ENCODE assay signal across 30 cellular contexts in genomic region chr5:19690978-19691377, GRCh38.
"Had no signal": no experiment of that assay in that cellular context is flagged by ENCODE, and none has a peak within 500 bp of the region (broad histone marks: within the 10 kb centered on the region; RNA-seq: fewer than 3 reads in every experiment).

No MANE protein-coding gene starts in this region.

- ATAC-seq: heart right ventricle; left cardiac atrium; left lung; naive thymus-derived CD4-positive, alpha-beta T cell; sciatic nerve had no signal

- H3K4me1 ChIP-seq: colonic mucosa, esophagus squamous epithelium, heart right ventricle, left lung, neural progenitor cell, parathyroid adenoma, right atrium auricular region, stomach, thyroid gland had no signal

- H3K27me3 ChIP-seq: colonic mucosa, esophagus squamous epithelium, heart right ventricle, left lung, neural progenitor cell, right atrium auricular region, stomach, thyroid gland had no signal

- H3K9me3 ChIP-seq: colonic mucosa, esophagus squamous epithelium, thyroid gland had no signal

- H3K4me1 Mint-ChIP-seq: naive thymus-derived CD4-positive, alpha-beta T cell; nephron; neural progenitor cell had no signal

- H3K27ac Mint-ChIP-seq: dendritic cell treated with granulocyte-macrophage colony-stimulating factor and Interleukin-4, amounts not matched to agents 40 ng/mL and 50 ng/mL, for 4 days; naive thymus-derived CD4-positive, alpha-beta T cell; nephron; neural progenitor cell; progenitor cell of endocrine pancreas; type B pancreatic cell had no signal

- DNase-seq: colonic mucosa; effector memory CD4-positive, alpha-beta T cell; erythroblast; esophagus squamous epithelium; foreskin melanocyte; glutamatergic neuron; heart right ventricle; hippocampal formation; left cardiac atrium; left lung; mesenchymal stem cell; midbrain; naive thymus-derived CD4-positive, alpha-beta T cell; stimulated activated CD4-positive, alpha-beta T cell treated with anti-CD3 and anti-CD28 coated beads, Interleukin-12 subunit alpha, Interleukin-12 subunit beta, amount 100 ng/mL, for 4 hours; stimulated activated CD4-positive, alpha-beta T cell treated with anti-CD3 and anti-CD28 coated beads, Interleukin-1b, Interleukin-23, amount 100 ng/mL, for 48 hours; stimulated activated CD4-positive, alpha-beta T cell treated with anti-CD3 and anti-CD28 coated beads, Interleukin-4, amount 100 ng/mL, for 1 hour; stimulated activated CD8-positive, alpha-beta memory T cell treated with anti-CD3 and anti-CD28 coated beads, Interleukin-4, amount 100 ng/mL, for 48 hours; stimulated activated naive CD4-positive, alpha-beta T cell; stomach; thyroid gland had no signal

- H3K36me3 Mint-ChIP-seq: naive thymus-derived CD4-positive, alpha-beta T cell; neural progenitor cell; type B pancreatic cell had no signal

- H3K27me3 Mint-ChIP-seq: dendritic cell treated with granulocyte-macrophage colony-stimulating factor and Interleukin-4, amounts not matched to agents 40 ng/mL and 50 ng/mL, for 4 days; naive thymus-derived CD4-positive, alpha-beta T cell; progenitor cell of endocrine pancreas; type B pancreatic cell had no signal

- H3K4me3 Mint-ChIP-seq: dendritic cell treated with granulocyte-macrophage colony-stimulating factor and Interleukin-4, amounts not matched to agents 40 ng/mL and 50 ng/mL, for 4 days; naive thymus-derived CD4-positive, alpha-beta T cell; nephron; neural progenitor cell; type B pancreatic cell had no signal

- H3K27ac ChIP-seq: colonic mucosa, esophagus squamous epithelium, heart right ventricle, left lung, neural progenitor cell, parathyroid adenoma, right atrium auricular region, stomach, thyroid gland had no signal

- H3K36me3 ChIP-seq: colonic mucosa, esophagus squamous epithelium, heart right ventricle, left lung, neural progenitor cell, right atrium auricular region, stomach, thyroid gland had no signal

- H3K9me3 Mint-ChIP-seq: type B pancreatic cell had no signal

- H3K9ac ChIP-seq: neural progenitor cell, parathyroid adenoma had no signal

- FAIRE-seq: islet of Langerhans had no signal

- H3K4me3 ChIP-seq: colonic mucosa, esophagus squamous epithelium, heart right ventricle, left lung, neural progenitor cell, right atrium auricular region, smooth muscle cell, stomach, thyroid gland had no signal
